In genomic region chr7:47464266-47464665, GRCh38 we compare ENCODE assay signal across 26 cellular contexts.
"Had no signal": no experiment of that assay in that cellular context is flagged by ENCODE, and none has a peak within 500 bp of the region (broad histone marks: within the 10 kb centered on the region; RNA-seq: fewer than 3 reads in every experiment).

No MANE protein-coding gene starts in this region.

- H3K27ac Mint-ChIP-seq: endodermal cell; immature natural killer cell; naive thymus-derived CD4-positive, alpha-beta T cell; neural progenitor cell; stimulated activated naive CD8-positive, alpha-beta T cell treated with anti-CD3 and anti-CD28 coated beads, Interleukin-15, amount 100 ng/mL, for 72 hours had no signal

- H3K36me3 ChIP-seq: gastroesophageal sphincter, neural progenitor cell, tibial artery, upper lobe of left lung had no signal

- H3K4me3 Mint-ChIP-seq: endodermal cell; immature natural killer cell; naive thymus-derived CD4-positive, alpha-beta T cell; nephron; neural progenitor cell; stimulated activated naive CD8-positive, alpha-beta T cell treated with anti-CD3 and anti-CD28 coated beads, Interleukin-15, amount 100 ng/mL, for 72 hours had no signal

- ATAC-seq: gastroesophageal sphincter; naive thymus-derived CD4-positive, alpha-beta T cell; sciatic nerve; stimulated activated naive CD8-positive, alpha-beta T cell treated with anti-CD3 and anti-CD28 coated beads, Interleukin-15, amount 100 ng/mL, for 72 hours had no signal

- H3K27me3 ChIP-seq: gastroesophageal sphincter, neural progenitor cell, tibial artery, upper lobe of left lung had no signal

- H3K9me3 Mint-ChIP-seq: endodermal cell; naive thymus-derived CD4-positive, alpha-beta T cell; nephron; stimulated activated naive CD8-positive, alpha-beta T cell treated with anti-CD3 and anti-CD28 coated beads, Interleukin-15, amount 100 ng/mL, for 72 hours had no signal

- H3K36me3 Mint-ChIP-seq: immature natural killer cell; naive thymus-derived CD4-positive, alpha-beta T cell had no signal

- H3K27ac ChIP-seq: epithelial cell of prostate, gastroesophageal sphincter, neural progenitor cell, tibial artery had no signal

- H3K4me1 Mint-ChIP-seq: immature natural killer cell; naive thymus-derived CD4-positive, alpha-beta T cell; stimulated activated naive CD8-positive, alpha-beta T cell treated with anti-CD3 and anti-CD28 coated beads, Interleukin-15, amount 100 ng/mL, for 72 hours had no signal

- DNase-seq: central memory CD4-positive, alpha-beta T cell; effector CD8-positive, alpha-beta T cell; endodermal cell; foreskin fibroblast; hypothalamus; immature natural killer cell; islet precursor cell; kidney glomerular epithelial cell; mesendoderm; midbrain; naive thymus-derived CD4-positive, alpha-beta T cell; retina; stimulated activated CD4-positive, alpha-beta T cell treated with anti-CD3 and anti-CD28 coated beads, Interleukin-12 subunit alpha, Interleukin-12 subunit beta, amount 100 ng/mL, for 4 hours; stimulated activated CD4-positive, alpha-beta T cell treated with anti-CD3 and anti-CD28 coated beads, Interleukin-1b, Interleukin-23, amount 100 ng/mL, for 48 hours; stimulated activated CD4-positive, alpha-beta T cell treated with anti-CD3 and anti-CD28 coated beads, Interleukin-4, amount 100 ng/mL, for 1 hour; stimulated activated CD8-positive, alpha-beta memory T cell treated with anti-CD3 and anti-CD28 coated beads, Interleukin-4, amount 100 ng/mL, for 48 hours; stimulated activated naive CD4-positive, alpha-beta T cell; stimulated activated naive CD8-positive, alpha-beta T cell treated with anti-CD3 and anti-CD28 coated beads, Interleukin-15, amount 100 ng/mL, for 72 hours; tibial artery; upper lobe of left lung had no signal

- H3K27me3 Mint-ChIP-seq: stimulated activated naive CD8-positive, alpha-beta T cell treated with anti-CD3 and anti-CD28 coated beads, Interleukin-15, amount 100 ng/mL, for 72 hours had no signal

- H3K9me3 ChIP-seq: gastroesophageal sphincter, tibial artery, upper lobe of left lung had no signal

- H3K4me3 ChIP-seq: gastroesophageal sphincter, neural progenitor cell, smooth muscle cell, tibial artery, upper lobe of left lung had no signal
